ENCODE assay signal across 9 cellular contexts in genomic region chr3:11582123-11582968, GRCh38.
A peak's percentile ranks its signal among the peaks of the same experiment; 100 is the strongest.
DNase-seq lines count a peak whose midpoint lies in the region; ATAC-seq, FAIRE-seq and TF ChIP-seq lines count a peak whose summit lies in the region.
"Had no signal": no experiment of that assay in that cellular context is flagged by ENCODE, and none has a peak within 500 bp of the region (broad histone marks: within the 10 kb centered on the region; RNA-seq: fewer than 3 reads in every experiment).

No MANE protein-coding gene starts in this region.

- peaks cover 1% of the 10 kb centered on the region for H3K36me3 ChIP-seq in bronchial epithelial cell (ENCODE audit: control insufficient read depth, insufficient read depth, low read length)
- H3K36me3 ChIP-seq in smooth muscle cell (ENCODE audit: low read depth), result no peaks in the 10 kb centered on the region

- H2AFZ ChIP-seq in smooth muscle cell (ENCODE audit: low read depth), result no peak overlapping the region

- peak; percentile 51 for DNase-seq in activated naive CD4-positive, alpha-beta T cell treated with anti-CD3 and anti-CD28 coated beads for 36 hours
- no peak for DNase-seq in activated naive CD4-positive, alpha-beta T cell treated with Interleukin-2 at 50 U/mL for 16 hours
- DNase-seq in NCI-H446 (lab: John Stamatoyannopoulos, UW) (peak; percentile 32 to 73), bronchial epithelial cell (ENCODE audit: low read depth) (peak; percentile 39), islet precursor cell (peak; percentile 80), smooth muscle cell (lab: John Stamatoyannopoulos, UW; ENCODE audit: unreplicated experiment) (no peak), OCI-M2 (lab: John Stamatoyannopoulos, UW; ENCODE audit: unreplicated experiment) (no peak)

- H3K4me2 ChIP-seq in smooth muscle cell, result peak overlapping the region; percentile 76

- no peak overlapping the region for H3K4me3 ChIP-seq in bronchial epithelial cell (ENCODE audit: low read depth, low read length)
- peak overlapping the region; percentile 37 for H3K4me3 ChIP-seq in smooth muscle cell

- H3K36me3 Mint-ChIP-seq in activated naive CD4-positive, alpha-beta T cell treated with anti-CD3 and anti-CD28 coated beads for 36 hours (ENCODE audit: low read depth), result no peaks in the 10 kb centered on the region

- H3F3A ChIP-seq in smooth muscle cell (ENCODE audit: low read depth), result peaks cover 38% of the 10 kb centered on the region

- H3K27ac ChIP-seq in smooth muscle cell (ENCODE audit: low read depth), result peak overlapping the region; percentile 96

- no peak for ATAC-seq in HG03280 (IDR thresholded peaks at IDR 0.05; ENCODE audit: unreplicated experiment)

- H3K9ac ChIP-seq in smooth muscle cell (ENCODE audit: low read depth), result peak overlapping the region; percentile 77

- CTCF ChIA-PET in activated naive CD4-positive, alpha-beta T cell treated with anti-CD3 and anti-CD28 coated beads for 36 hours (lab: Charles Lee), result no interaction called here

- H3K4me1 Mint-ChIP-seq in activated naive CD4-positive, alpha-beta T cell treated with anti-CD3 and anti-CD28 coated beads for 36 hours (ENCODE audit: low read depth), result peaks cover 52% of the 10 kb centered on the region

- no peak for TF ChIP-seq CTCF in bronchial epithelial cell (IDR thresholded peaks at IDR 0.05; ENCODE audit: insufficient read depth, low read length, severe bottlenecking)
- no peak for TF ChIP-seq CTCF in smooth muscle cell (IDR thresholded peaks at IDR 0.05; ENCODE audit: borderline replicate concordance, insufficient read depth, poor library complexity, severe bottlenecking)

- H3K79me2 ChIP-seq in smooth muscle cell (ENCODE audit: low read depth), result peaks cover 93% of the 10 kb centered on the region

- no peak overlapping the region for H3K27ac Mint-ChIP-seq in activated naive CD4-positive, alpha-beta T cell treated with anti-CD3 and anti-CD28 coated beads for 36 hours

- no peak for FAIRE-seq in bronchial epithelial cell (lab: Jason Lieb, UNC)
- FAIRE-seq: islet of Langerhans had no signal

- peaks cover 46% of the 10 kb centered on the region for H3K4me1 ChIP-seq in smooth muscle cell (ENCODE audit: low read depth)

- intact Hi-C loops in activated naive CD4-positive, alpha-beta T cell treated with anti-CD3 and anti-CD28 coated beads for 36 hours (cut with micrococcal nuclease), result loop anchor here (5.0 kb wide), 1 partner anchor 60 kb away; the partner anchor contains the start of gene VGLL4

- H3K27me3 ChIP-seq in bronchial epithelial cell (ENCODE audit: control insufficient read depth, insufficient read depth, low read length) (no peaks in the 10 kb centered on the region), smooth muscle cell (ENCODE audit: low read depth) (no peaks in the 10 kb centered on the region)

- H3K4me3 Mint-ChIP-seq in activated naive CD4-positive, alpha-beta T cell treated with anti-CD3 and anti-CD28 coated beads for 36 hours, result peak overlapping the region; percentile 56

- no peaks in the 10 kb centered on the region for H3K9me3 Mint-ChIP-seq in activated naive CD4-positive, alpha-beta T cell treated with anti-CD3 and anti-CD28 coated beads for 36 hours

- H3K27me3 Mint-ChIP-seq in activated naive CD4-positive, alpha-beta T cell treated with anti-CD3 and anti-CD28 coated beads for 36 hours (ENCODE audit: low read depth), result no peaks in the 10 kb centered on the region

- WGBS in smooth muscle cell (ENCODE audit: low lambda C conversion rate), result 12% methylated on average over 14 of the region's 14 CpGs

- peaks cover 97% of the 10 kb centered on the region for H4K20me1 ChIP-seq in smooth muscle cell (ENCODE audit: low read depth)

- H3K9me3 ChIP-seq in smooth muscle cell (replicated peaks; ENCODE audit: low read depth), result no peaks in the 10 kb centered on the region

Comparison
In these comparisons a context has a peak if more than half of its experiments do, and no peak if none do; other contexts are left out.
1. DNase-seq: peak in activated naive CD4-positive, alpha-beta T cell treated with anti-CD3 and anti-CD28 coated beads for 36 hours (single experiment), NCI-H446 (2 of 2), bronchial epithelial cell (single experiment) and islet precursor cell (single experiment); none in activated naive CD4-positive, alpha-beta T cell treated with Interleukin-2 at 50 U/mL for 16 hours (single experiment), smooth muscle cell (single experiment) and OCI-M2 (single experiment).